ENCODE assay signal across 8 cellular contexts in the genomic region with DNA sequence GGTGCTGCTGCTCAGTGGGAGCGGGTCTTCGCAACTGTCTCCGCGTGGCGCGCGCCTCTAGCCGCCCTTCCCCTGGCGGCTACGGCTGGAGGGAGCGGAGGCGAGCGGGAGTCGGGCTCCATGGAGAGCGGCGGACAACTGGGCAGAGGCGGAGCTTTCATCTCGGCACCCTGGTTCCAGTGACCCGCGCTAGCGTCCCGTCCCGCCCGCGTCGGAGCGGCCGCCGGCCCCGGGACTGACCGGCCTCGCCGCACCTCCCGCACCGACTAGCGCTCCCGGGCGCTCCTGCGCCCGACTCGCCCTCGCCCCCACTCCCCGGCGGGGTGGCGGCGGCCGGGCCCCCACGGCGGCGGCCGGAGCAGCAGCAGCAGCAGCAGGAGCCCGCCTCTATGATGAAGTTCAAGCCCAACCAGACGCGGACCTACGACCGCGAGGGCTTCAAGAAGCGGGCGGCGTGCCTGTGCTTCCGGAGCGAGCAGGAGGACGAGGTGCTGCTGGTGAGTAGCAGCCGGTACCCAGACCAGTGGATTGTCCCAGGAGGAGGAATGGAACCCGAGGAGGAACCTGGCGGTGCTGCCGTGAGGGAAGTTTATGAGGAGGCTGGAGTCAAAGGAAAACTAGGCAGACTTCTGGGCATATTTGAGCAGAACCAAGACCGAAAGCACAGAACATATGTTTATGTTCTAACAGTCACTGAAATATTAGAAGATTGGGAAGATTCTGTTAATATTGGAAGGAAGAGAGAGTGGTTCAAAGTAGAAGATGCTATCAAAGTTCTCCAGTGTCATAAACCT.
A peak's percentile ranks its signal among the peaks of the same experiment; 100 is the strongest.
DNase-seq lines count a peak whose midpoint lies in the region; ATAC-seq, FAIRE-seq and TF ChIP-seq lines count a peak whose summit lies in the region.
"Not testable (repeated sequence)": the region's sequence is repeated elsewhere in the genome, so short reads cannot be mapped to it uniquely, and the experiment has no call there.

No MANE protein-coding gene starts in this region.

- not testable (repeated sequence) for H3K4me1 ChIP-seq in A549, foreskin keratinocyte

- ATAC-seq in A549 (peak; percentile 81 to 93), GM19023 (IDR thresholded peaks at IDR 0.05; ENCODE audit: unreplicated experiment) (peak; percentile 59), GM21447 (IDR thresholded peaks at IDR 0.05; ENCODE audit: unreplicated experiment) (peak; percentile 36), HG02798 (IDR thresholded peaks at IDR 0.05; ENCODE audit: poor library complexity, unreplicated experiment) (peak; percentile 42), HG03175 (IDR thresholded peaks at IDR 0.05; ENCODE audit: unreplicated experiment) (peak; percentile 45), T-helper 17 cell (peak; percentile 74), foreskin keratinocyte (peak; percentile 75)
- ATAC-seq in naive thymus-derived CD8-positive, alpha-beta T cell, result peak; percentile 70 to 79

- H3K27ac ChIP-seq in A549, foreskin keratinocyte: not testable (repeated sequence)

- not testable (repeated sequence) for DNase-seq in A549 (ENCODE audit: low read depth in 1 of 2, low spot score in 1 of 2); T-helper 17 cell; foreskin keratinocyte; naive thymus-derived CD8-positive, alpha-beta T cell

- H3K9me3 ChIP-seq in A549; T-helper 17 cell (ENCODE audit: control insufficient read depth, low read length, poor library complexity, severe bottlenecking): not testable (repeated sequence)

- CTCF ChIA-PET in A549 (lab: Yijun Ruan, JAX), result not testable (repeated sequence)

- H3K4me2 ChIP-seq in A549, result not testable (repeated sequence)

- TF ChIP-seq EP300 in A549 (IDR thresholded peaks at IDR 0.05), result not testable (repeated sequence)

- not testable (repeated sequence) for TF ChIP-seq CTCF in A549 (IDR thresholded peaks at IDR 0.05); foreskin keratinocyte (conservative IDR thresholded peaks at IDR 0.05)

- H3K4me1 Mint-ChIP-seq in T-helper 17 cell; naive thymus-derived CD8-positive, alpha-beta T cell: not testable (repeated sequence)

- not testable (repeated sequence) for FAIRE-seq in A549 (lab: Jason Lieb, UNC)

- not testable (repeated sequence) for H3K27me3 ChIP-seq in foreskin keratinocyte

- no CpG with 5 or more reads among the region's 68 CpGs for WGBS in A549 (ENCODE audit: missing lambda C conversion rate)

- TF ChIP-seq RAD21 in A549 (conservative IDR thresholded peaks at IDR 0.05 in 1 of 2, IDR thresholded peaks at IDR 0.05 in 1 of 2), result not testable (repeated sequence)

- H3K4me3 Mint-ChIP-seq in T-helper 17 cell; naive thymus-derived CD8-positive, alpha-beta T cell: not testable (repeated sequence)

- not testable (repeated sequence) for H3K4me3 ChIP-seq in A549

- H3K27me3 Mint-ChIP-seq in T-helper 17 cell; naive thymus-derived CD8-positive, alpha-beta T cell: not testable (repeated sequence)

- H3K9me3 Mint-ChIP-seq in naive thymus-derived CD8-positive, alpha-beta T cell, result not testable (repeated sequence)

- POLR2A ChIA-PET in A549 (lab: Yijun Ruan, JAX); naive thymus-derived CD8-positive, alpha-beta T cell (lab: Charles Lee): not testable (repeated sequence)

- TF ChIP-seq POLR2A in A549 (IDR thresholded peaks at IDR 0.05; ENCODE audit: low read length), result not testable (repeated sequence)

- not testable (repeated sequence) for H3K36me3 Mint-ChIP-seq in T-helper 17 cell (ENCODE audit: low read depth); naive thymus-derived CD8-positive, alpha-beta T cell

- H3K27ac Mint-ChIP-seq in T-helper 17 cell; naive thymus-derived CD8-positive, alpha-beta T cell: not testable (repeated sequence)

Comparison
In these comparisons a context has a peak if more than half of its experiments do, and no peak if none do; other contexts are left out.
1. ATAC-seq: peak in every context shown above with its lines; median percentile 87 in A549; 75 in foreskin keratinocyte; 74 in naive thymus-derived CD8-positive, alpha-beta T cell; 74 in T-helper 17 cell; 59 in GM19023; 45 in HG03175; 42 in HG02798; 36 in GM21447.